In genomic region chr20:59605691-59606364, GRCh38 we compare ENCODE assay signal across 22 cellular contexts. TPM values are rescaled to one million over a fixed set of nuclear protein-coding genes. Genes with fewer than 3 reads are reported as not detected.
DNase-seq lines count a peak whose midpoint lies in the region; TF ChIP-seq lines count a peak whose summit lies in the region.
"Had no signal": no experiment of that assay in that cellular context is flagged by ENCODE, and none has a peak within 500 bp of the region (broad histone marks: within the 10 kb centered on the region; RNA-seq: fewer than 3 reads in every experiment).

No MANE protein-coding gene starts in this region.

- DNase-seq in DMS153 (lab: John Stamatoyannopoulos, UW), result peak; percentile 29
- no peak for DNase-seq in DMS153 treated with DMSO at 0.1 percent for 48 hours (lab: John Stamatoyannopoulos, UW; ENCODE audit: unreplicated experiment)
- no peak for DNase-seq in dorsolateral prefrontal cortex
- peak; percentile 54 for DNase-seq in medulla oblongata (ENCODE audit: extremely low spot score)
- peak in 7 of 49 donors; percentile 23 to 54 (median 33) for DNase-seq in substantia nigra (lab: John Stamatoyannopoulos, UW)
- DNase-seq in activated gamma-delta T cell treated with Interleukin-2 at 50 U/mL for 16 hours, result no peak
- no peak for DNase-seq in GM19240 (ENCODE audit: insufficient read length, low spot score)
- no peak for DNase-seq in NCI-H146 treated with DMSO at 0.1 percent for 48 hours (lab: John Stamatoyannopoulos, UW; ENCODE audit: unreplicated experiment)
- DNase-seq: activated B cell treated with CpG ODN at 0.5 μM for 24 hours; activated CD8-positive, alpha-beta T cell treated with anti-CD3 and anti-CD28 coated beads, Interleukin-2, amount 10 ng/mL, durations not matched to agents 7 days and 5 days; activated T-cell treated with anti-CD3 and anti-CD28 coated beads, Interleukin-2, amount 50 U/mL, for 72 hours; BE2C; HCEC 1CT; Karpas-422; NCI-H446 treated with DMSO at 0.1 percent for 48 hours; SHP77; stimulated activated naive CD4-positive, alpha-beta T cell treated with Interleukin-2 at 50 U/mL for 16 hours; T-helper 17 cell had no signal

- H3K27ac ChIP-seq in dorsolateral prefrontal cortex (peak overlapping the region; percentile 79 to 99 (median 96)), substantia nigra (ENCODE audit: low read depth, low read length, poor library complexity, severe bottlenecking) (peak overlapping the region; percentile 97)
- H3K27ac ChIP-seq: 22Rv1, heart right ventricle, prostate gland had no signal

- H3K4me3 ChIP-seq in dorsolateral prefrontal cortex, result peak overlapping the region; percentile 55 to 90 (median 78)
- H3K4me3 ChIP-seq: prostate gland had no signal

- TF ChIP-seq CTCF in dorsolateral prefrontal cortex (IDR thresholded peaks at IDR 0.05 in 54 of 56, conservative IDR thresholded peaks at IDR 0.05 in 2 of 56; ENCODE audit: low read depth in 1 of 56, partially characterized antibody in 56 of 56), result no peak

- H3K27me3 ChIP-seq in dorsolateral prefrontal cortex, result peaks cover 0 to 5% (median 0%) of the 10 kb centered on the region in 45 donors

- intact Hi-C loops in dorsolateral prefrontal cortex (cut with DNase I), result no loop called here

RNA-seq across cellular contexts. Expression of gene PHACTR3, which starts 1.5 kb away (rescaled TPM):
- total RNA-seq in dorsolateral prefrontal cortex, result 100 to 1,000 TPM in 74 of 120 experiments, 10 to 100 TPM in 46; 79.3 to 168 (median 106) TPM
- total RNA-seq: activated B cell treated with CpG ODN at 0.5 μM for 24 hours; activated CD8-positive, alpha-beta T cell treated with anti-CD3 and anti-CD28 coated beads, Interleukin-2, amount 10 ng/mL, durations not matched to agents 7 days and 5 days; activated T-cell treated with anti-CD3 and anti-CD28 coated beads, Interleukin-2, amount 50 U/mL, for 72 hours; fibroblast of lung had no signal

Comparison
In these comparisons a context has a peak if more than half of its experiments do, and no peak if none do; other contexts are left out.
1. DNase-seq: peak in DMS153 (single experiment) and medulla oblongata (single experiment); none in DMS153 treated with DMSO at 0.1 percent for 48 hours (single experiment), dorsolateral prefrontal cortex (0 of 10), activated gamma-delta T cell treated with Interleukin-2 at 50 U/mL for 16 hours (single experiment), GM19240 (single experiment) and NCI-H146 treated with DMSO at 0.1 percent for 48 hours (single experiment).